In the genomic region with DNA sequence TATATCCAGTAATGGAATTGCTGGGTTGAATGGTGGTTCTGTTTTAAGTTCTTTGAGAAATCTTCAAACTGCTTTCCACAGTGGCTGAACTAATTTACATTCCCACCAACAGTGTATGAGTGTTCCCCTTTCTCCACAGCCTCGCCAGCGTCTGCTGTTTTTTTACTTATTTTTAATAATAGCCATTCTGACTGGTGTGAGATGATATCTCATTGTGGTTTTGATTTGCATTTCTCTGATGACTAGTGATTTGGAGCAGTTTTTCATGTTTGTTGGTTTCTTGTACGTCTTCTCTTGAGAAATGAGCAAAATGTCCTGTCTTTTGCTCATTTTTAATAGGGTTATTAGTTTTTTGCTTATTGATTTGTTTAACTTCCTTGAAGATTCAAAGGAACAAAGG, we compare ENCODE assay signal across 3 cellular contexts. TPM values are rescaled to one million over a fixed set of nuclear protein-coding genes. Genes with fewer than 3 reads are reported as not detected.
"Had no signal": no experiment of that assay in that cellular context is flagged by ENCODE, and none has a peak within 500 bp of the region (broad histone marks: within the 10 kb centered on the region; RNA-seq: fewer than 3 reads in every experiment).

No MANE protein-coding gene starts in this region.

RNA-seq across cellular contexts. Expression of gene SPDYE18, which starts 38.1 kb away (rescaled TPM):
- total RNA-seq: esophagus mucosa, esophagus squamous epithelium had no signal
- polyA plus RNA-seq: naive thymus-derived CD4-positive, alpha-beta T cell had no signal
